ENCODE assay signal across 1 cellular context in the genomic region with DNA sequence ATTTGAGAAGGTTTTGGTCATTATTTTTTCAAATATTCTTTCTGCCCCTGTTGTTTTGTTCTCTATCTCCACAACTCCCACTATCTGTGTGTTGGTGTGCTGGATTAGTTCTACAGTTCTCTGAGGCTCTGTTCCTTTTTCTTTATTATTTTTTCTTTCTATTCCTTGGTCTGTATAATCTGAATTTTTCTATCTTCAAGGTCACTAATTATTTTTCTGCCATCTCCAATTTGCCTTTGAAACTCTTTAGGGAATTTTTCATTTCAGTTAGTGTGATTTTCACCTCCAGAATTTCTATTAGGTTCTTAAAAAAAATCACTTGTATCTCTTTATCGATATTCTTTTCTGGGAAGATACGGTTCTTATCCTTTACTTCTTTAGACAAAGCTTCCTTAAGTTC.
TF ChIP-seq lines count a peak whose summit lies in the region.

No MANE protein-coding gene starts in this region.

TF ChIP-seq in HepG2, 621 proteins besides CTCF, POLR2A, EP300 and RAD21 (continued from another document):
- TF ChIP-seq, protein P1, sequence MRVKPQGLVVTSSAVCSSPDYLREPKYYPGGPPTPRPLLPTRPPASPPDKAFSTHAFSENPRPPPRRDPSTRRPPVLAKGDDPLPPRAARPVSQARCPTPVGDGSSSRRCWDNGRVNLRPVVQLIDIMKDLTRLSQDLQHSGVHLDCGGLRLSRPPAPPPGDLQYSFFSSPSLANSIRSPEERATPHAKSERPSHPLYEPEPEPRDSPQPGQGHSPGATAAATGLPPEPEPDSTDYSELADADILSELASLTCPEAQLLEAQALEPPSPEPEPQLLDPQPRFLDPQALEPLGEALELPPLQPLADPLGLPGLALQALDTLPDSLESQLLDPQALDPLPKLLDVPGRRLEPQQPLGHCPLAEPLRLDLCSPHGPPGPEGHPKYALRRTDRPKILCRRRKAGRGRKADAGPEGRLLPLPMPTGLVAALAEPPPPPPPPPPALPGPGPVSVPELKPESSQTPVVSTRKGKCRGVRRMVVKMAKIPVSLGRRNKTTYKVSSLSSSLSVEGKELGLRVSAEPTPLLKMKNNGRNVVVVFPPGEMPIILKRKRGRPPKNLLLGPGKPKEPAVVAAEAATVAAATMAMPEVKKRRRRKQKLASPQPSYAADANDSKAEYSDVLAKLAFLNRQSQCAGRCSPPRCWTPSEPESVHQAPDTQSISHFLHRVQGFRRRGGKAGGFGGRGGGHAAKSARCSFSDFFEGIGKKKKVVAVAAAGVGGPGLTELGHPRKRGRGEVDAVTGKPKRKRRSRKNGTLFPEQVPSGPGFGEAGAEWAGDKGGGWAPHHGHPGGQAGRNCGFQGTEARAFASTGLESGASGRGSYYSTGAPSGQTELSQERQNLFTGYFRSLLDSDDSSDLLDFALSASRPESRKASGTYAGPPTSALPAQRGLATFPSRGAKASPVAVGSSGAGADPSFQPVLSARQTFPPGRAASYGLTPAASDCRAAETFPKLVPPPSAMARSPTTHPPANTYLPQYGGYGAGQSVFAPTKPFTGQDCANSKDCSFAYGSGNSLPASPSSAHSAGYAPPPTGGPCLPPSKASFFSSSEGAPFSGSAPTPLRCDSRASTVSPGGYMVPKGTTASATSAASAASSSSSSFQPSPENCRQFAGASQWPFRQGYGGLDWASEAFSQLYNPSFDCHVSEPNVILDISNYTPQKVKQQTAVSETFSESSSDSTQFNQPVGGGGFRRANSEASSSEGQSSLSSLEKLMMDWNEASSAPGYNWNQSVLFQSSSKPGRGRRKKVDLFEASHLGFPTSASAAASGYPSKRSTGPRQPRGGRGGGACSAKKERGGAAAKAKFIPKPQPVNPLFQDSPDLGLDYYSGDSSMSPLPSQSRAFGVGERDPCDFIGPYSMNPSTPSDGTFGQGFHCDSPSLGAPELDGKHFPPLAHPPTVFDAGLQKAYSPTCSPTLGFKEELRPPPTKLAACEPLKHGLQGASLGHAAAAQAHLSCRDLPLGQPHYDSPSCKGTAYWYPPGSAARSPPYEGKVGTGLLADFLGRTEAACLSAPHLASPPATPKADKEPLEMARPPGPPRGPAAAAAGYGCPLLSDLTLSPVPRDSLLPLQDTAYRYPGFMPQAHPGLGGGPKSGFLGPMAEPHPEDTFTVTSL (CRISPR knock-in tag; IDR thresholded peaks at IDR 0.05; ENCODE audit: borderline replicate concordance), result no peak
- TF ChIP-seq ZNF160 (CRISPR knock-in tag; IDR thresholded peaks at IDR 0.05), result peak; percentile 77; the same call in 1 of the 2 replicates
- TF ChIP-seq, protein P2, sequence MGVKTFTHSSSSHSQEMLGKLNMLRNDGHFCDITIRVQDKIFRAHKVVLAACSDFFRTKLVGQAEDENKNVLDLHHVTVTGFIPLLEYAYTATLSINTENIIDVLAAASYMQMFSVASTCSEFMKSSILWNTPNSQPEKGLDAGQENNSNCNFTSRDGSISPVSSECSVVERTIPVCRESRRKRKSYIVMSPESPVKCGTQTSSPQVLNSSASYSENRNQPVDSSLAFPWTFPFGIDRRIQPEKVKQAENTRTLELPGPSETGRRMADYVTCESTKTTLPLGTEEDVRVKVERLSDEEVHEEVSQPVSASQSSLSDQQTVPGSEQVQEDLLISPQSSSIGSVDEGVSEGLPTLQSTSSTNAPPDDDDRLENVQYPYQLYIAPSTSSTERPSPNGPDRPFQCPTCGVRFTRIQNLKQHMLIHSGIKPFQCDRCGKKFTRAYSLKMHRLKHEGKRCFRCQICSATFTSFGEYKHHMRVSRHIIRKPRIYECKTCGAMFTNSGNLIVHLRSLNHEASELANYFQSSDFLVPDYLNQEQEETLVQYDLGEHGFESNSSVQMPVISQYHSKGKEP (CRISPR knock-in tag; IDR thresholded peaks at IDR 0.05), result no peak
